18 cellular contexts compared by ENCODE assay signal in genomic region chr7:50666124-50666496, GRCh38.
"Had no signal": no experiment of that assay in that cellular context is flagged by ENCODE, and none has a peak within 500 bp of the region (broad histone marks: within the 10 kb centered on the region; RNA-seq: fewer than 3 reads in every experiment).

No MANE protein-coding gene starts in this region.

- H3K36me3 ChIP-seq: breast epithelium, WERI-Rb-1 had no signal

- H3K27me3 Mint-ChIP-seq: effector memory CD8-positive, alpha-beta T cell had no signal

- H3K4me3 ChIP-seq: breast epithelium, lower lobe of right lung, skin epidermis had no signal

- ATAC-seq: effector memory CD8-positive, alpha-beta T cell; foreskin keratinocyte; lower lobe of right lung had no signal

- H3K9me3 Mint-ChIP-seq: activated T-helper 1 cell treated with anti-CD3 and anti-CD28 coated beads, Interleukin-12 subunit alpha, Interleukin-12 subunit beta, Interleukin-2, Interleukin-4 antibody, amounts not matched to agents 30 ng/mL and 10 ng/mL and 1 ng/mL, durations not matched to agents 14 hours and 24 hours and 36 hours; effector memory CD8-positive, alpha-beta T cell; neural crest cell had no signal

- DNase-seq: activated CD4-positive, alpha-beta T cell treated with anti-CD3 and anti-CD28 coated beads for 48 hours; activated CD8-positive, alpha-beta memory T cell treated with anti-CD3 and anti-CD28 coated beads for 24 hours; activated naive CD4-positive, alpha-beta T cell treated with Interleukin-2 at 50 U/mL for 16 hours; anterior cingulate cortex; cerebellar nuclear complex; effector memory CD8-positive, alpha-beta T cell; foreskin keratinocyte; kidney glomerular epithelial cell; lower lobe of right lung; stimulated activated CD4-positive, alpha-beta T cell treated with anti-CD3 and anti-CD28 coated beads, Interleukin-15, amount 100 ng/mL, for 24 hours; stimulated activated CD4-positive, alpha-beta T cell treated with anti-CD3 and anti-CD28 coated beads, Interleukin-4, amount 100 ng/mL, for 1 hour; stimulated activated naive CD4-positive, alpha-beta T cell; trophoblast cell; WERI-Rb-1 had no signal

- H3K9me3 ChIP-seq: breast epithelium, lower lobe of right lung had no signal

- H3K4me3 Mint-ChIP-seq: activated T-helper 1 cell treated with anti-CD3 and anti-CD28 coated beads, Interleukin-12 subunit alpha, Interleukin-12 subunit beta, Interleukin-2, Interleukin-4 antibody, amounts not matched to agents 30 ng/mL and 10 ng/mL and 1 ng/mL, durations not matched to agents 14 hours and 24 hours and 36 hours; effector memory CD8-positive, alpha-beta T cell; neural crest cell had no signal

- H3K27ac ChIP-seq: foreskin keratinocyte, lower lobe of right lung, WERI-Rb-1 had no signal

- H3K27me3 ChIP-seq: breast epithelium had no signal

- H3K27ac Mint-ChIP-seq: activated T-helper 1 cell treated with anti-CD3 and anti-CD28 coated beads, Interleukin-12 subunit alpha, Interleukin-12 subunit beta, Interleukin-2, Interleukin-4 antibody, amounts not matched to agents 30 ng/mL and 10 ng/mL and 1 ng/mL, durations not matched to agents 14 hours and 24 hours and 36 hours had no signal
